In genomic region chr20:45470262-45470931, GRCh38 we compare ENCODE assay signal across 8 cellular contexts. TPM values are rescaled to one million over a fixed set of nuclear protein-coding genes. Genes with fewer than 3 reads are reported as not detected.
DNase-seq lines count a peak whose midpoint lies in the region; ATAC-seq and TF ChIP-seq lines count a peak whose summit lies in the region.

No MANE protein-coding gene starts in this region.

- CTCF ChIA-PET in MCF 10A (lab: Yijun Ruan, JAX), result interaction anchor here (0.6 to 2.9 kb wide), 5 partner anchors 12 to 295 kb away, joined by 3 to 10 read pairs (median 4); no protein-coding TSS in a partner anchor

- H3K9me3 Mint-ChIP-seq in MCF 10A (ENCODE audit: unreplicated experiment), result no peaks in the 10 kb centered on the region

- POLR2A ChIA-PET in MCF 10A (lab: Yijun Ruan, JAX), result no interaction called here

- H3K27ac ChIP-seq in layer of hippocampus (ENCODE audit: low read depth, low read length), result peak overlapping the region; percentile 30

- ATAC-seq in GM19467 (IDR thresholded peaks at IDR 0.05; ENCODE audit: unreplicated experiment), result peak; percentile 56

- H3K4me1 Mint-ChIP-seq in MCF 10A (ENCODE audit: insufficient read depth, unreplicated experiment), result no peaks in the 10 kb centered on the region

- peak; percentile 94 for DNase-seq in COLO668 (lab: John Stamatoyannopoulos, UW; ENCODE audit: unreplicated experiment)
- DNase-seq in NCI-H2029 (lab: John Stamatoyannopoulos, UW), result peak; percentile 49
- DNase-seq in MCF 10A (ENCODE audit: unreplicated experiment), result no peak
- DNase-seq in stimulated activated CD4-positive, alpha-beta T cell treated with anti-CD3 and anti-CD28 coated beads, Interleukin-1b, Interleukin-23, amount 100 ng/mL, for 48 hours, result peak; percentile 14
- DNase-seq in cortex of kidney (lab: John Stamatoyannopoulos, UW), result no peak
- DNase-seq in HUDEP-2 (lab: John Stamatoyannopoulos, UW; ENCODE audit: unreplicated experiment in 76 of 76), result no peak

- H3K4me3 Mint-ChIP-seq in MCF 10A (ENCODE audit: unreplicated experiment), result peak overlapping the region; percentile 9

- BruUV-seq in MCF 10A (replicated peaks; lab: Mats Ljungman, UMichigan), result no TSS peak

- H3K27me3 ChIP-seq in layer of hippocampus (ENCODE audit: control insufficient read depth, insufficient read depth, low read length), result no peaks in the 10 kb centered on the region

- intact Hi-C loops in MCF 10A (cut with micrococcal nuclease), result no loop called here

- no peak overlapping the region for H3K27ac Mint-ChIP-seq in MCF 10A (ENCODE audit: low read depth, unreplicated experiment)

- H3K36me3 Mint-ChIP-seq in MCF 10A (ENCODE audit: insufficient read depth, unreplicated experiment), result no peaks in the 10 kb centered on the region

- TF ChIP-seq CTCF in MCF 10A (IDR thresholded peaks at IDR 0.05; ENCODE audit: unreplicated experiment), result no peak

- H3K27me3 Mint-ChIP-seq in MCF 10A (ENCODE audit: insufficient read depth, unreplicated experiment), result peaks cover 15% of the 10 kb centered on the region

RNA-seq across cellular contexts. Expression of gene WFDC2, which starts 0.8 kb away (rescaled TPM):
- not detected in 2 replicates for total RNA-seq in MCF 10A (2022)

RNA-seq across cellular contexts. Expression of gene SPINT3, which starts 45.0 kb away (rescaled TPM):
- not detected in 2 replicates for total RNA-seq in MCF 10A (2022)

RNA-seq across cellular contexts. Expression of gene PIGT, which starts 54.5 kb away (rescaled TPM):
- 79.4 and 84.3 TPM in 2 replicates for total RNA-seq in MCF 10A (2022)

Comparison
In these comparisons a context has a peak if more than half of its experiments do, and no peak if none do; other contexts are left out.
1. DNase-seq: peak in COLO668 (single experiment), NCI-H2029 (single experiment) and stimulated activated CD4-positive, alpha-beta T cell treated with anti-CD3 and anti-CD28 coated beads, Interleukin-1b, Interleukin-23, amount 100 ng/mL, for 48 hours (single experiment); none in MCF 10A (single experiment), cortex of kidney (single experiment) and HUDEP-2 (0 of 76).